Comparison of ENCODE assay signal across 8 cellular contexts in genomic region chr11:69497221-69497787, GRCh38. TPM values are rescaled to one million over a fixed set of nuclear protein-coding genes. Genes with fewer than 3 reads are reported as not detected.
DNase-seq lines count a peak whose midpoint lies in the region; ATAC-seq and TF ChIP-seq lines count a peak whose summit lies in the region.

No MANE protein-coding gene starts in this region.

- TF ChIP-seq POLR2A in gastrocnemius medialis (IDR thresholded peaks at IDR 0.05): no peak

- H3K9me3 ChIP-seq in hepatocyte (ENCODE audit: low read depth) (no peaks in the 10 kb centered on the region), gastrocnemius medialis (no peaks in the 10 kb centered on the region)

- no peaks in the 10 kb centered on the region for H3K27me3 ChIP-seq in hepatocyte
- H3K27me3 ChIP-seq in gastrocnemius medialis: no peaks in the 10 kb centered on the region

- TF ChIP-seq CTCF in astrocyte of the spinal cord (IDR thresholded peaks at IDR 0.05; ENCODE audit: low read depth, low read length) (no peak), hepatocyte (IDR thresholded peaks at IDR 0.05; ENCODE audit: poor library complexity) (no peak), gastrocnemius medialis (IDR thresholded peaks at IDR 0.05 in 4 of 5, conservative IDR thresholded peaks at IDR 0.05 in 1 of 5) (no peak), osteocyte (IDR thresholded peaks at IDR 0.05) (no peak)

- 19% methylated on average over 17 of the region's 19 CpGs for WGBS in hepatocyte (ENCODE audit: low lambda C conversion rate, missing lambda C conversion rate)

- no peak overlapping the region for H3K4me3 Mint-ChIP-seq in osteocyte (ENCODE audit: unreplicated experiment)

- no peaks in the 10 kb centered on the region for H3K9me2 ChIP-seq in hepatocyte (replicated peaks; ENCODE audit: insufficient read depth)

- no peaks in the 10 kb centered on the region for H3K36me3 Mint-ChIP-seq in osteocyte (ENCODE audit: unreplicated experiment)

- DNase-seq in H4 (ENCODE audit: low spot score) (peak; percentile 95), astrocyte of the spinal cord (ENCODE audit: low read depth, low spot score) (peak; percentile 98), hepatocyte (ENCODE audit: low spot score) (peak; percentile 83), gastrocnemius medialis (peak; percentile 9 to 41), NCI-H82 (lab: John Stamatoyannopoulos, UW) (no peak), NCI-H524 treated with DMSO at 0.1 percent for 48 hours (lab: John Stamatoyannopoulos, UW) (no peak), osteocyte (ENCODE audit: extremely low spot score, unreplicated experiment) (no peak)
- DNase-seq in stimulated activated CD4-positive, alpha-beta T cell treated with anti-CD3 and anti-CD28 coated beads, Interleukin-2, amount 100 ng/mL, for 48 hours: no peak

- H3K27ac ChIP-seq in hepatocyte (peak overlapping the region; percentile 37), gastrocnemius medialis (no peak overlapping the region)

- no peaks in the 10 kb centered on the region for H3K9me3 Mint-ChIP-seq in osteocyte (ENCODE audit: unreplicated experiment)

- H3K4me2 ChIP-seq in hepatocyte: peak overlapping the region; percentile 56

- no peaks in the 10 kb centered on the region for H4K20me1 ChIP-seq in hepatocyte (ENCODE audit: insufficient read depth, poor library complexity, severe bottlenecking)

- peaks cover 12% of the 10 kb centered on the region for H3K4me1 Mint-ChIP-seq in osteocyte (ENCODE audit: unreplicated experiment)

- no peak overlapping the region for H2AFZ ChIP-seq in hepatocyte

- H3K36me3 ChIP-seq in hepatocyte (replicated peaks; ENCODE audit: insufficient read depth, low read depth) (no peaks in the 10 kb centered on the region), gastrocnemius medialis (no peaks in the 10 kb centered on the region)

- H3K4me3 ChIP-seq in astrocyte of the spinal cord (ENCODE audit: low read depth, low read length) (no peak overlapping the region), hepatocyte (no peak overlapping the region), gastrocnemius medialis (peak overlapping the region in 1 of 4 donors; percentile 17)

- no peaks in the 10 kb centered on the region for H3K79me2 ChIP-seq in hepatocyte

- intact Hi-C loops in gastrocnemius medialis (cut with DNase I; ENCODE audit: low total_unique reads): no loop called here

- H3K4me1 ChIP-seq in hepatocyte (ENCODE audit: insufficient read depth) (peaks cover 14% of the 10 kb centered on the region), gastrocnemius medialis (peaks cover 14 to 23% of the 10 kb centered on the region in 2 donors)

- in situ Hi-C loops in astrocyte of the spinal cord (cut with HindIII; ENCODE audit: low sequenced_read_pairs) (no loop called here), gastrocnemius medialis (cut with MboI; ENCODE audit: low sequenced_read_pairs in 4 of 4) (no loop called here)

- H3K27ac Mint-ChIP-seq in osteocyte (ENCODE audit: unreplicated experiment): no peak overlapping the region

- H3K27me3 Mint-ChIP-seq in osteocyte (ENCODE audit: unreplicated experiment): peaks cover 9% of the 10 kb centered on the region

- ATAC-seq in gastrocnemius medialis: peak; percentile 82 to 84

RNA-seq across cellular contexts. Expression of gene LINC01488, which starts 15.8 kb away (rescaled TPM):
- total RNA-seq in H4 (2014; rRNA removed; shearing (Covaris generic)): not detected in 2 replicates
- total RNA-seq in hepatocyte (0.27 and 0.64 TPM in 2 replicates), gastrocnemius medialis (not detected), osteocyte (not detected in 2 replicates)
- polyA plus RNA-seq in hepatocyte: 0.59 and 0.71 TPM in 2 replicates

Comparison
In these comparisons a context has a peak if more than half of its experiments do, and no peak if none do; other contexts are left out.
1. DNase-seq: peak in H4 (single experiment), astrocyte of the spinal cord (single experiment), hepatocyte (single experiment) and gastrocnemius medialis (2 of 2); none in NCI-H82 (single experiment), NCI-H524 treated with DMSO at 0.1 percent for 48 hours (single experiment), osteocyte (single experiment) and stimulated activated CD4-positive, alpha-beta T cell treated with anti-CD3 and anti-CD28 coated beads, Interleukin-2, amount 100 ng/mL, for 48 hours (0 of 2).